In the genomic region with DNA sequence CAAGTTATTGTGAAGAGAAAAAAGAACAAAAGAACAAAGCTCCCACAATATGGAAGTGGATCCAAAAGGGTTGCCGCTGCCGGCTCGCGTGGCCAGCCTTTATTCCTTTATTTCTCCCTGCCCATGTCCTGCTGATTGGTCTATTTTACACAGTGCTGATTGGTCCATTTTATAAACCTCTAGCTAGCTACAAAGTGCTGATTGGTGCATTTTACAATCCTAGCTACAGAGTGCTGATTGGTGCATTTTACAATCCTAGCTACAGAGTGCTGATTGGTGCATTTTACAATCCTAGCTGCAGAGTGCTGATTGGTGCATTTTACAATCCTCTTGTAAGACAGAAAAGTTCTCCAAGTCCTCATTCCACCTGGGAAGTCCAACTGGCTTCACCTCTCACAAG, we compare ENCODE assay signal across 12 cellular contexts. TPM values are rescaled to one million over a fixed set of nuclear protein-coding genes. Genes with fewer than 3 reads are reported as not detected.
"Had no signal": no experiment of that assay in that cellular context is flagged by ENCODE, and none has a peak within 500 bp of the region (broad histone marks: within the 10 kb centered on the region; RNA-seq: fewer than 3 reads in every experiment).

No MANE protein-coding gene starts in this region.

RNA-seq across cellular contexts. Expression of a gene that starts 43.8 kb away (rescaled TPM):
- total RNA-seq: activated naive CD4-positive, alpha-beta T cell treated with anti-CD3 and anti-CD28 coated beads for 36 hours; activated naive CD4-positive, alpha-beta T cell treated with anti-CD3 and anti-CD28 coated beads, Interleukin-2, amount 50 U/mL, for 72 hours; activated naive CD8-positive, alpha-beta T cell treated with anti-CD3 and anti-CD28 coated beads for 36 hours; activated naive CD8-positive, alpha-beta T cell treated with anti-CD3 and anti-CD28 coated beads, Interleukin-2, amount 10 ng/mL, durations not matched to agents 7 days and 5 days; activated T-cell treated with anti-CD3 and anti-CD28 coated beads, Interleukin-2, amount 50 U/mL, for 72 hours; activated T-helper 1 cell treated with anti-CD3 and anti-CD28 coated beads, Interleukin-12 subunit alpha, Interleukin-12 subunit beta, Interleukin-2, Interleukin-4 antibody, amounts not matched to agents 30 ng/mL and 10 ng/mL and 1 ng/mL, durations not matched to agents 14 hours and 24 hours and 36 hours; activated T-helper 17 cell treated with anti-CD3 and anti-CD28 coated beads, Interleukin-2, amount 50 U/mL, for 72 hours; activated T-helper 2 cell treated with anti-CD3 and anti-CD28 coated beads, Interferon-gamma antibody, Interleukin-2, Interleukin-4, amounts not matched to agents 10 μg/mL and 5 μg/mL and 100 μg/mL, durations not matched to agents 14 hours and 24 hours and 36 hours; astrocyte; breast epithelium; bronchial epithelial cell; chondrocyte had no signal
